Comparison of ENCODE assay signal across 1 cellular context in genomic region chr13:34672631-34673030, GRCh38.
TF ChIP-seq lines count a peak whose summit lies in the region.

No MANE protein-coding gene starts in this region.

TF ChIP-seq in GM23338, 12 proteins besides CTCF, POLR2A, EP300 and RAD21 (continued from another document):
- TF ChIP-seq REST (IDR thresholded peaks at IDR 0.05; ENCODE audit: unreplicated experiment): no peak
- no peak for TF ChIP-seq EZH2 (IDR thresholded peaks at IDR 0.05; ENCODE audit: low read depth, unreplicated experiment)
- no peak for TF ChIP-seq STAT1 (IDR thresholded peaks at IDR 0.05; ENCODE audit: unreplicated experiment)
- TF ChIP-seq JUNB (IDR thresholded peaks at IDR 0.05; ENCODE audit: unreplicated experiment): no peak
- TF ChIP-seq ZNF462 (CRISPR knock-in tag; IDR thresholded peaks at IDR 0.05): no peak
- no peak for TF ChIP-seq NANOG (IDR thresholded peaks at IDR 0.05; ENCODE audit: borderline replicate concordance)
